ENCODE assay signal across 8 cellular contexts in the genomic region with DNA sequence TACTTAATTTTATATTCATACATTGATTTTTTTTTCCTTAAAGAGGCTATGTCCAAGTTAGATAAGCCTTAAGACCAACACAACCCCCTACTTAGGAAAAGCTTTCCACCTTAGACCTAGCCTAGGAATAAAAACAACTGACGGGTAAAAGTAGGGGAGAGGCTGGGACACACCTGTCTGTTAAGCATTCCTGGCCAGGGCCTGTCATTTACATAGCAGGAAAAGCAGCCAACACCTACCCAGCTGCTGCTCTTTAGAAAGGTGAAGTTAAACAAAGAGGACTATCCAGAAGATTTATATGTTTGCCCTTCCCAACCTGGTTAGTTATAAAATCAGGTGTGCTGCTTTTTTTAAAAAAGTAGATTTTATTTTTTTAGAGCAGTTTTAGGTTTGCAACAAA. TPM values are rescaled to one million over a fixed set of nuclear protein-coding genes. Genes with fewer than 3 reads are reported as not detected.
DNase-seq lines count a peak whose midpoint lies in the region; ATAC-seq, FAIRE-seq and TF ChIP-seq lines count a peak whose summit lies in the region.
"Had no signal": no experiment of that assay in that cellular context is flagged by ENCODE, and none has a peak within 500 bp of the region (broad histone marks: within the 10 kb centered on the region; RNA-seq: fewer than 3 reads in every experiment).

No MANE protein-coding gene starts in this region.

- DNase-seq in NCI-H1417 treated with DMSO at 0.1 percent for 48 hours (lab: John Stamatoyannopoulos, UW) (peak; percentile 37), PC-3 (peak; percentile 74), kidney tubule cell (ENCODE audit: low spot score) (peak; percentile 28), SIG-M5 treated with dmso at 0.1 percent for 504 hours (lab: John Stamatoyannopoulos, UW; ENCODE audit: unreplicated experiment) (no peak), GM12891 (ENCODE audit: insufficient read length, low spot score) (no peak), CD1c-positive myeloid dendritic cell (ENCODE audit: extremely low spot score) (no peak)
- no peak for DNase-seq in activated CD4-positive, alpha-beta T cell treated with anti-CD3 and anti-CD28 coated beads, Interleukin-2, amount 10 ng/mL, durations not matched to agents 7 days and 5 days
- DNase-seq: stimulated activated CD4-positive, alpha-beta T cell treated with anti-CD3 and anti-CD28 coated beads, Interleukin-4, amount 100 ng/mL, for 4 hours had no signal

- H3K36me3 ChIP-seq in PC-3 (ENCODE audit: low read depth, low read length): no peaks in the 10 kb centered on the region

- H3K4me2 ChIP-seq in PC-3 (ENCODE audit: low read length): peak overlapping the region; percentile 61

- CTCF ChIA-PET in PC-3 (lab: Charles Lee): no interaction called here
- CTCF ChIA-PET in activated CD4-positive, alpha-beta T cell treated with anti-CD3 and anti-CD28 coated beads, Interleukin-2, amount 10 ng/mL, durations not matched to agents 7 days and 5 days (lab: Charles Lee): no interaction called here

- no peak for FAIRE-seq in GM12891 (lab: Jason Lieb, UNC)

- intact Hi-C loops in PC-3 (cut with micrococcal nuclease): loop anchor here (1.0 to 5.0 kb wide), 3 partner anchors 18 to 160 kb away; no protein-coding TSS in a partner anchor

- peak overlapping the region; percentile 41 for H3K9ac ChIP-seq in PC-3 (ENCODE audit: low read length)

- no peaks in the 10 kb centered on the region for H3K9me3 Mint-ChIP-seq in activated CD4-positive, alpha-beta T cell treated with anti-CD3 and anti-CD28 coated beads, Interleukin-2, amount 10 ng/mL, durations not matched to agents 7 days and 5 days

- POLR2A ChIA-PET in PC-3 (lab: Charles Lee; ENCODE audit: unreplicated experiment): no interaction called here
- POLR2A ChIA-PET in activated CD4-positive, alpha-beta T cell treated with anti-CD3 and anti-CD28 coated beads, Interleukin-2, amount 10 ng/mL, durations not matched to agents 7 days and 5 days (lab: Charles Lee): no interaction called here

- H3K9me3 ChIP-seq in PC-3 (ENCODE audit: low read length): no peaks in the 10 kb centered on the region

- no peaks in the 10 kb centered on the region for H3K36me3 Mint-ChIP-seq in activated CD4-positive, alpha-beta T cell treated with anti-CD3 and anti-CD28 coated beads, Interleukin-2, amount 10 ng/mL, durations not matched to agents 7 days and 5 days (ENCODE audit: low read depth)

- H3K27me3 ChIP-seq in PC-3 (ENCODE audit: low read length): no peaks in the 10 kb centered on the region

- ATAC-seq in PC-3: peak; percentile 93

- H3K9me2 ChIP-seq in PC-3 (replicated peaks; ENCODE audit: low read length): no peaks in the 10 kb centered on the region

- no peak overlapping the region for H3K27ac Mint-ChIP-seq in activated CD4-positive, alpha-beta T cell treated with anti-CD3 and anti-CD28 coated beads, Interleukin-2, amount 10 ng/mL, durations not matched to agents 7 days and 5 days

- peak overlapping the region; percentile 79 for H3K27ac ChIP-seq in PC-3 (ENCODE audit: low read length)

- no TSS peak for BruUV-seq in PC-3 (replicated peaks; lab: Mats Ljungman, UMichigan)

- no peak for TF ChIP-seq CTCF in PC-3 (conservative IDR thresholded peaks at IDR 0.05; ENCODE audit: low read depth, low read length)

- H3F3A ChIP-seq in PC-3 (ENCODE audit: low read length, unreplicated experiment): no peaks in the 10 kb centered on the region

- no peak overlapping the region for H3K4me3 ChIP-seq in PC-3 (ENCODE audit: low read length)

- H3K27me3 Mint-ChIP-seq in activated CD4-positive, alpha-beta T cell treated with anti-CD3 and anti-CD28 coated beads, Interleukin-2, amount 10 ng/mL, durations not matched to agents 7 days and 5 days: no peaks in the 10 kb centered on the region

- H4K20me1 ChIP-seq in PC-3 (ENCODE audit: low read length): no peaks in the 10 kb centered on the region

- TF ChIP-seq POLR2A in GM12891 (IDR thresholded peaks at IDR 0.05; ENCODE audit: low read depth, low read length): no peak

- H3K4me1 Mint-ChIP-seq in activated CD4-positive, alpha-beta T cell treated with anti-CD3 and anti-CD28 coated beads, Interleukin-2, amount 10 ng/mL, durations not matched to agents 7 days and 5 days: peaks cover 10% of the 10 kb centered on the region

- peak overlapping the region; percentile 78 for H2AFZ ChIP-seq in PC-3 (ENCODE audit: low read length)

- no peak overlapping the region for H3K4me3 Mint-ChIP-seq in activated CD4-positive, alpha-beta T cell treated with anti-CD3 and anti-CD28 coated beads, Interleukin-2, amount 10 ng/mL, durations not matched to agents 7 days and 5 days

- H3K4me1 ChIP-seq in PC-3 (ENCODE audit: insufficient read depth, low read length): peaks cover 23% of the 10 kb centered on the region

- no peaks in the 10 kb centered on the region for H3K79me2 ChIP-seq in PC-3 (ENCODE audit: low read length)

TF ChIP-seq in GM12891, 5 proteins besides CTCF, POLR2A, EP300 and RAD21:
- no peak for TF ChIP-seq SPI1 (IDR thresholded peaks at IDR 0.05; ENCODE audit: low read depth, low read length)
- no peak for TF ChIP-seq POU2F2 (IDR thresholded peaks at IDR 0.05; ENCODE audit: low read depth, low read length)
- no peak for TF ChIP-seq POLR2AphosphoS5 (IDR thresholded peaks at IDR 0.05; ENCODE audit: low read depth, low read length)
- TF ChIP-seq PAX5 (IDR thresholded peaks at IDR 0.05; ENCODE audit: insufficient read depth, low read length, severe bottlenecking): no peak
- no peak for TF ChIP-seq TAF1 (IDR thresholded peaks at IDR 0.05; ENCODE audit: low read depth, low read length)
TF ChIP-seq in GM12891: peak in this region for 0.

RNA-seq across cellular contexts. Expression of gene SAMD13, which starts 29.1 kb away (rescaled TPM):
- total RNA-seq in PC-3 (2014; rRNA removed): 1.1 and 2.2 TPM in 2 replicates
- under 1 TPM; 0.15 to 0.23 TPM for total RNA-seq in activated CD4-positive, alpha-beta T cell treated with anti-CD3 and anti-CD28 coated beads, Interleukin-2, amount 10 ng/mL, durations not matched to agents 7 days and 5 days
- 1.7 TPM for polyA plus RNA-seq in GM12891 (2012; ENCODE audit: low read depth, missing spikeins)

Comparison
In these comparisons a context has a peak if more than half of its experiments do, and no peak if none do; other contexts are left out.
1. DNase-seq: peak in NCI-H1417 treated with DMSO at 0.1 percent for 48 hours (single experiment), PC-3 (single experiment) and kidney tubule cell (single experiment); none in activated CD4-positive, alpha-beta T cell treated with anti-CD3 and anti-CD28 coated beads, Interleukin-2, amount 10 ng/mL, durations not matched to agents 7 days and 5 days (single experiment), SIG-M5 treated with dmso at 0.1 percent for 504 hours (single experiment), GM12891 (single experiment) and CD1c-positive myeloid dendritic cell (single experiment).